Comparison of ENCODE assay signal across 19 cellular contexts in the genomic region with DNA sequence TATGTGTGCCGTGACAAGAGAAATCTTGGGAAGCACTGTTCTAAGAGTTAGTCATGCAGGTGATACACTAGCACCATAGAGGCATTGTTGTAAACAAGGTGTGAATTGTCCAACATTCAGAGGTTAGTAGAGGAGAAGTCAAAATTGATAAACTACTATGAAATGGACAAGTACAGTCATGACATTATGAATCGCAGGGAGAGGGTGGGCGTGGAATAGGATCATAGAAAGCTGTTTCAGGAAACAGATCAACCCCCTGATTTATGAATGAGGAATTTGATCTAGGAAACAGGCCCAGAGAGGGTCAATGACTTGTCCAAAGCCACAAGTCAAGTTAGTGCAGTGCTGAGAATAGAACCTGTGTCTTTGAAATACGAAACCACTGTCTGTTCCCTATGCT. TPM values are rescaled to one million over a fixed set of nuclear protein-coding genes. Genes with fewer than 3 reads are reported as not detected.
"Had no signal": no experiment of that assay in that cellular context is flagged by ENCODE, and none has a peak within 500 bp of the region (broad histone marks: within the 10 kb centered on the region; RNA-seq: fewer than 3 reads in every experiment).

No MANE protein-coding gene starts in this region.

- H3K9me3 ChIP-seq: left lung, tibial nerve, uterus had no signal

- FAIRE-seq: endometrium, islet of Langerhans had no signal

- ATAC-seq: left lung had no signal

- H3K27me3 ChIP-seq: dorsolateral prefrontal cortex, left lung, tibial nerve, uterus had no signal

- H3K4me3 Mint-ChIP-seq: activated T-helper 1 cell treated with anti-CD3 and anti-CD28 coated beads, Interleukin-12 subunit alpha, Interleukin-12 subunit beta, Interleukin-2, Interleukin-4 antibody, amounts not matched to agents 30 ng/mL and 10 ng/mL and 1 ng/mL, durations not matched to agents 14 hours and 24 hours and 36 hours; nephron had no signal

- H3K4me3 ChIP-seq: dorsolateral prefrontal cortex, left lung, tibial nerve, uterus had no signal

- H3K9me3 Mint-ChIP-seq: activated T-helper 1 cell treated with anti-CD3 and anti-CD28 coated beads, Interleukin-12 subunit alpha, Interleukin-12 subunit beta, Interleukin-2, Interleukin-4 antibody, amounts not matched to agents 30 ng/mL and 10 ng/mL and 1 ng/mL, durations not matched to agents 14 hours and 24 hours and 36 hours; nephron had no signal

- DNase-seq: activated CD4-positive, CD25-positive, alpha-beta regulatory T cell treated with anti-CD3 and anti-CD28 coated beads, Interleukin-2, amount 50 U/mL, for 72 hours; activated naive CD4-positive, alpha-beta T cell treated with Interleukin-2 at 50 U/mL for 16 hours; dorsolateral prefrontal cortex; left lung; mesendoderm; nucleus accumbens; posterior cingulate gyrus; retina; stimulated activated CD4-positive, alpha-beta T cell treated with anti-CD3 and anti-CD28 coated beads, Interleukin-4, amount 100 ng/mL, for 1 hour; stimulated activated naive CD4-positive, alpha-beta T cell; T-helper 9 cell; uterus had no signal

- H3K27ac ChIP-seq: dorsolateral prefrontal cortex, left lung, tibial nerve, uterus had no signal

- H3K36me3 ChIP-seq: uterus had no signal

- H3K27ac Mint-ChIP-seq: activated T-helper 1 cell treated with anti-CD3 and anti-CD28 coated beads, Interleukin-12 subunit alpha, Interleukin-12 subunit beta, Interleukin-2, Interleukin-4 antibody, amounts not matched to agents 30 ng/mL and 10 ng/mL and 1 ng/mL, durations not matched to agents 14 hours and 24 hours and 36 hours; nephron had no signal

RNA-seq across cellular contexts. Expression of a gene that starts 58.5 kb away (rescaled TPM):
- total RNA-seq: fibroblast of lung, skeletal muscle tissue had no signal
